ENCODE assay signal across 28 cellular contexts in genomic region chr4:5391492-5391891, GRCh38.
"Had no signal": no experiment of that assay in that cellular context is flagged by ENCODE, and none has a peak within 500 bp of the region (broad histone marks: within the 10 kb centered on the region; RNA-seq: fewer than 3 reads in every experiment).

No MANE protein-coding gene starts in this region.

- H3K9me3 ChIP-seq: adrenal gland, body of pancreas had no signal

- H3K36me3 ChIP-seq: adrenal gland had no signal

- H3K4me1 ChIP-seq: adrenal gland, body of pancreas had no signal

- DNase-seq: activated B cell treated with CpG ODN at 0.5 μM for 24 hours; activated CD4-positive, alpha-beta T cell treated with anti-CD3 and anti-CD28 coated beads for 48 hours; activated CD4-positive, alpha-beta T cell treated with anti-CD3 and anti-CD28 coated beads, Interleukin-2, amount 50 U/mL, for 4 hours; activated CD4-positive, CD25-positive, alpha-beta regulatory T cell treated with anti-CD3 and anti-CD28 coated beads, Interleukin-2, amount 50 U/mL, for 72 hours; activated CD8-positive, alpha-beta T cell treated with anti-CD3 and anti-CD28 coated beads for 36 hours; activated gamma-delta T cell treated with Interleukin-2 at 50 U/mL for 16 hours; activated naive CD4-positive, alpha-beta T cell treated with anti-CD3 and anti-CD28 coated beads for 36 hours; activated T-cell treated with anti-CD3 and anti-CD28 coated beads, Interleukin-2, amount 50 U/mL, for 24 hours; adrenal gland; body of pancreas; caudate nucleus; NCI-H1105; NCI-H1417 treated with DMSO at 0.1 percent for 48 hours; NCI-H1694; NCI-H1930; NCI-H510A; NCI-H526; NCI-H748 treated with DMSO at 0.1 percent for 48 hours; NK-92 treated with Interleukin-12 subunit alpha and Interleukin-12 subunit beta, amount 100 ng/mL, for 24 hours; PC-3; Right ventricle myocardium superior; SW 1271; T-helper 1 cell; T-helper 2 cell; T-helper 9 cell had no signal

- H3K27me3 ChIP-seq: adrenal gland, body of pancreas had no signal

- H3K4me3 ChIP-seq: adrenal gland, body of pancreas, K562 had no signal

- H3K27ac ChIP-seq: adrenal gland, body of pancreas, VCaP had no signal

- ATAC-seq: activated CD8-positive, alpha-beta T cell treated with anti-CD3 and anti-CD28 coated beads for 36 hours; activated naive CD4-positive, alpha-beta T cell treated with anti-CD3 and anti-CD28 coated beads, Interleukin-2, amount 50 U/mL, for 72 hours; body of pancreas; K562; PC-3 had no signal
